34 cellular contexts compared by ENCODE assay signal in genomic region chr15:99228120-99228770, GRCh38.
"Had no signal": no experiment of that assay in that cellular context is flagged by ENCODE, and none has a peak within 500 bp of the region (broad histone marks: within the 10 kb centered on the region; RNA-seq: fewer than 3 reads in every experiment).

No MANE protein-coding gene starts in this region.

- H3K9ac ChIP-seq: KMS-11 had no signal

- FAIRE-seq: RCC 7860 had no signal

- H3K36me3 Mint-ChIP-seq: activated naive CD4-positive, alpha-beta T cell treated with anti-CD3 and anti-CD28 coated beads, Interleukin-2, amount 50 U/mL, for 24 hours; activated naive CD8-positive, alpha-beta T cell treated with anti-CD3 and anti-CD28 coated beads, Interleukin-2, amount 10 ng/mL, durations not matched to agents 7 days and 5 days had no signal

- H3K27ac Mint-ChIP-seq: activated CD8-positive, alpha-beta T cell treated with anti-CD3 and anti-CD28 coated beads, Interleukin-2, amount 10 ng/mL, durations not matched to agents 7 days and 5 days; activated naive CD4-positive, alpha-beta T cell treated with anti-CD3 and anti-CD28 coated beads, Interleukin-2, amount 50 U/mL, for 24 hours; activated naive CD8-positive, alpha-beta T cell treated with anti-CD3 and anti-CD28 coated beads, Interleukin-2, amount 10 ng/mL, durations not matched to agents 7 days and 5 days; activated T-cell treated with anti-CD3 and anti-CD28 coated beads, Interleukin-2, amount 50 U/mL, for 24 hours; activated T-helper 2 cell treated with anti-CD3 and anti-CD28 coated beads, Interferon-gamma antibody, Interleukin-2, Interleukin-4, amounts not matched to agents 10 μg/mL and 5 μg/mL and 100 μg/mL, durations not matched to agents 14 hours and 24 hours and 36 hours; T-cell; T-helper 17 cell had no signal

- H3K4me3 Mint-ChIP-seq: activated CD8-positive, alpha-beta T cell treated with anti-CD3 and anti-CD28 coated beads, Interleukin-2, amount 10 ng/mL, durations not matched to agents 7 days and 5 days; activated naive CD4-positive, alpha-beta T cell treated with anti-CD3 and anti-CD28 coated beads, Interleukin-2, amount 50 U/mL, for 24 hours; activated naive CD8-positive, alpha-beta T cell treated with anti-CD3 and anti-CD28 coated beads, Interleukin-2, amount 10 ng/mL, durations not matched to agents 7 days and 5 days; activated T-cell treated with anti-CD3 and anti-CD28 coated beads, Interleukin-2, amount 50 U/mL, for 24 hours; brain; T-cell had no signal

- H3K36me3 ChIP-seq: WERI-Rb-1 had no signal

- H3K27me3 Mint-ChIP-seq: activated naive CD4-positive, alpha-beta T cell treated with anti-CD3 and anti-CD28 coated beads, Interleukin-2, amount 50 U/mL, for 24 hours; activated T-cell treated with anti-CD3 and anti-CD28 coated beads, Interleukin-2, amount 50 U/mL, for 24 hours; brain had no signal

- ATAC-seq: activated CD8-positive, alpha-beta T cell treated with anti-CD3 and anti-CD28 coated beads, Interleukin-2, amount 10 ng/mL, durations not matched to agents 7 days and 5 days; PC-3; Right ventricle myocardium inferior; SK-N-SH treated with all-trans-retinoic acid at 6 μM for 48 hours; T-cell; T-helper 17 cell had no signal

- H3K4me1 Mint-ChIP-seq: activated naive CD4-positive, alpha-beta T cell treated with anti-CD3 and anti-CD28 coated beads, Interleukin-2, amount 50 U/mL, for 24 hours; activated naive CD8-positive, alpha-beta T cell treated with anti-CD3 and anti-CD28 coated beads, Interleukin-2, amount 10 ng/mL, durations not matched to agents 7 days and 5 days; T-cell had no signal

- H3K27ac ChIP-seq: KMS-11, RWPE1, WERI-Rb-1 had no signal

- DNase-seq: activated CD4-positive, alpha-beta T cell treated with anti-CD3 and anti-CD28 coated beads for 1 hour; activated CD4-positive, alpha-beta T cell treated with anti-CD3 and anti-CD28 coated beads for 48 hours; activated CD4-positive, alpha-beta T cell treated with anti-CD3 and anti-CD28 coated beads, Interleukin-2, amount 50 U/mL, for 4 hours; activated CD4-positive, CD25-positive, alpha-beta regulatory T cell; activated CD8-positive, alpha-beta T cell treated with anti-CD3 and anti-CD28 coated beads, Interleukin-2, amount 10 ng/mL, durations not matched to agents 7 days and 5 days; activated gamma-delta T cell; activated naive CD4-positive, alpha-beta T cell treated with Interleukin-2 at 50 U/mL for 16 hours; activated naive CD8-positive, alpha-beta T cell treated with anti-CD3 and anti-CD28 coated beads, Interleukin-2, amount 10 ng/mL, durations not matched to agents 7 days and 5 days; activated T-cell treated with anti-CD3 and anti-CD28 coated beads, Interleukin-2, amount 50 U/mL, for 24 hours; amygdala; central memory CD4-positive, alpha-beta T cell; NCI-H1105; NCI-H1436; NCI-H1694; NCI-H1930; NCI-H2107; NCI-H2171; NCI-H510A; NCI-H526; NCI-H748 treated with DMSO at 0.1 percent for 48 hours; NK-92 treated with Interleukin-12 subunit alpha and Interleukin-12 subunit beta, amount 100 ng/mL, for 24 hours; PC-3; SIG-M5; T-cell; T-helper 17 cell; WERI-Rb-1 had no signal

- H3K4me2 ChIP-seq: KMS-11 had no signal

- H3K9me3 Mint-ChIP-seq: activated naive CD4-positive, alpha-beta T cell treated with anti-CD3 and anti-CD28 coated beads, Interleukin-2, amount 50 U/mL, for 24 hours; activated T-cell treated with anti-CD3 and anti-CD28 coated beads, Interleukin-2, amount 50 U/mL, for 24 hours had no signal
